In the genomic region with DNA sequence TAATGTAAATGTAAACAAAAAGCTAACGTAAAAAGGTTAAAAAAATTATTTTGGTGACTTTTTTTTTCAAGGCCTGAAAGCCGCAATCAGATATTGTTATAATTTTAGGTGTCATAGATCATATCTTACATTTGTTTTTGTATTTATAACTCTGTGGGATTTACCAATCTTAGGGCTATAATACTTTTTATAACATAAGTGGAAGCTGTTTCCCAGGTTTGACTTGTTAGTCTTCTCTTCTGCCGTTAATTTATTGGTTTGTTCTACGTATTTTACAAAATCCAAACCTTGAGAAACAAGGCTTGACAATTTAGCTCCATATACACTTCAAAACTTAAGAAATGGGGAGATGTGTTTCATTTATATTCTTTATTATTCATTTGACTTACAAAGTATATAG, we compare ENCODE assay signal across 14 cellular contexts.
DNase-seq lines count a peak whose midpoint lies in the region; ATAC-seq and TF ChIP-seq lines count a peak whose summit lies in the region.
"Had no signal": no experiment of that assay in that cellular context is flagged by ENCODE, and none has a peak within 500 bp of the region (broad histone marks: within the 10 kb centered on the region; RNA-seq: fewer than 3 reads in every experiment).

No MANE protein-coding gene starts in this region.

- no peaks in the 10 kb centered on the region for H4K20me1 ChIP-seq in osteoblast (ENCODE audit: insufficient read depth, low read length)

- H3K9me3 ChIP-seq in colonic mucosa = no peaks in the 10 kb centered on the region
- no peaks in the 10 kb centered on the region for H3K9me3 ChIP-seq in osteoblast (ENCODE audit: low read depth, low read length)
- no peaks in the 10 kb centered on the region for H3K9me3 ChIP-seq in vagina
- H3K9me3 ChIP-seq in aorta (ENCODE audit: control insufficient read depth, low read length) = peaks cover 2% of the 10 kb centered on the region

- H3K27me3 ChIP-seq in colonic mucosa (no peaks in the 10 kb centered on the region), osteoblast (ENCODE audit: insufficient read depth, low read length) (peaks cover 3% of the 10 kb centered on the region), vagina (no peaks in the 10 kb centered on the region), aorta (ENCODE audit: control insufficient read depth in 1 of 2, insufficient read depth in 2 of 2, low read length in 1 of 2) (peaks cover 0 to 3% of the 10 kb centered on the region in 2 donors)

- WGBS in aorta, 2 donors = 87 to 90% methylated on average over 4 of the region's 4 CpGs

- ATAC-seq in HG02973 (IDR thresholded peaks at IDR 0.05; ENCODE audit: unreplicated experiment) = no peak
- no peak for ATAC-seq in aorta (ENCODE audit: low FRiP score)
- ATAC-seq: GM23338 had no signal

- no peak overlapping the region for H3K9ac ChIP-seq in colonic mucosa (ENCODE audit: low read depth in 2 of 2, low read length in 2 of 2)

- H3K36me3 ChIP-seq in colonic mucosa (no peaks in the 10 kb centered on the region), osteoblast (ENCODE audit: insufficient read depth, low read length) (no peaks in the 10 kb centered on the region), vagina (no peaks in the 10 kb centered on the region), aorta (ENCODE audit: control insufficient read depth in 1 of 2, insufficient read depth in 2 of 2, low read length in 1 of 2) (no peaks in the 10 kb centered on the region)

- peak overlapping the region; percentile 19; the same call in 1 of the 2 replicates for H3K4me3 ChIP-seq in LNCaP clone FGC (ENCODE audit: low read depth, low read length)
- no peak overlapping the region for H3K4me3 ChIP-seq in colonic mucosa
- H3K4me3 ChIP-seq in osteoblast (ENCODE audit: insufficient read depth, low read length) = no peak overlapping the region
- H3K4me3 ChIP-seq in vagina = no peak overlapping the region
- H3K4me3 ChIP-seq in aorta (ENCODE audit: low read length in 2 of 2) = no peak overlapping the region
- H3K4me3 ChIP-seq: GM23338 had no signal

- intact Hi-C loops in colonic mucosa (cut with DNase I) = no loop called here
- intact Hi-C loops in vagina (cut with DNase I) = no loop called here
- intact Hi-C loops in aorta (cut with DNase I) = no loop called here

- no peaks in the 10 kb centered on the region for H3K79me2 ChIP-seq in osteoblast (ENCODE audit: insufficient read depth, low read length)

- DNase-seq in LNCaP clone FGC (ENCODE audit: low read depth) = peak; percentile 81
- no peak for DNase-seq in colonic mucosa
- no peak for DNase-seq in osteoblast (ENCODE audit: insufficient read length, low spot score, missing footprints)
- DNase-seq in vagina (ENCODE audit: extremely low spot score in 2 of 2) = no peak
- DNase-seq in ureter (ENCODE audit: low spot score) = no peak
- DNase-seq in aorta = no peak
- DNase-seq: C1 segment of cervical spinal cord; CD4-positive, alpha-beta memory T cell; DMS153; DMS79 treated with DMSO at 0.1 percent for 48 hours; EL; H9 had no signal

- H3K4me1 ChIP-seq in colonic mucosa (no peaks in the 10 kb centered on the region), osteoblast (ENCODE audit: insufficient read depth, low read length) (peaks cover 18% of the 10 kb centered on the region), vagina (peaks cover 32% of the 10 kb centered on the region), aorta (ENCODE audit: control insufficient read depth in 1 of 2, insufficient read depth in 2 of 2, low read length in 2 of 2) (no peaks in the 10 kb centered on the region)

- TF ChIP-seq CTCF in LNCaP clone FGC (IDR thresholded peaks at IDR 0.05; ENCODE audit: control insufficient read depth, extremely low read depth, insufficient read depth) (no peak), colonic mucosa (IDR thresholded peaks at IDR 0.05) (no peak), osteoblast (IDR thresholded peaks at IDR 0.05; ENCODE audit: extremely low read depth, low read depth, low read length) (no peak), vagina (IDR thresholded peaks at IDR 0.05) (no peak)

- peak overlapping the region; percentile 14 for H3K27ac ChIP-seq in colonic mucosa
- H3K27ac ChIP-seq in osteoblast (ENCODE audit: low read depth, low read length) = no peak overlapping the region
- H3K27ac ChIP-seq in vagina = peak overlapping the region; percentile 7
- no peak overlapping the region for H3K27ac ChIP-seq in aorta (ENCODE audit: low read depth in 1 of 2, low read length in 2 of 2)

- H3K4me2 ChIP-seq in osteoblast (ENCODE audit: insufficient read depth, low read length) = no peak overlapping the region
- H3K4me2 ChIP-seq: GM23338 had no signal

- TF ChIP-seq POLR2A in vagina (IDR thresholded peaks at IDR 0.05) = no peak

- H2AFZ ChIP-seq in osteoblast (ENCODE audit: low read length) = peak overlapping the region; percentile 72

Comparison
In these comparisons a context has a peak if more than half of its experiments do, and no peak if none do; other contexts are left out.
1. H3K27ac ChIP-seq: peak in colonic mucosa (single experiment) and vagina (single experiment); none in osteoblast (single experiment) and aorta (0 of 2).